ENCODE assay signal across 14 cellular contexts in the genomic region with DNA sequence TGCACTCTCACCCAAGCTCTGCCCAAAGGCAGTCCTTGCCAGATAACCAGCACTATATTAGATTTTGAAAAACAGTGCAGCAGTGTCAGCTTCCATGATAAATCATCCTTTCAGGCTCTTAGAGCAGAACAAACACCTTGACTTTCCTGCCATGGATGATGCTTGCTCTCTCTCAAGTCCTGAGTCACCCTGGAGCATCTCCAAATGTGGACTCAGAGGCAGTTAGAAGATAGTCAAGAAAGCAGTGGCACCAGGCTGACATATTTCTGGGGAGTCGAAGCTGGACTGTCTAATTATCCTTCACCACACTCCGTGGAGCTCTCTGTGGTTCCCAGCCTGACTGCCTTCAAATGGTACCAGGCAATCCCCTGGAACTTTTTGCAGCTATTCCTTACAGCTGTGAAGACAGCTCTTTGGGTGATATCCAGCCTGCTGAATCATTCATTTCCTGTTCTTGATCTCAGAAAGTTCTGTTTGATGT.
DNase-seq lines count a peak whose midpoint lies in the region; ATAC-seq, FAIRE-seq and TF ChIP-seq lines count a peak whose summit lies in the region.
"Had no signal": no experiment of that assay in that cellular context is flagged by ENCODE, and none has a peak within 500 bp of the region (broad histone marks: within the 10 kb centered on the region; RNA-seq: fewer than 3 reads in every experiment).

No MANE protein-coding gene starts in this region.

- H3K27ac ChIP-seq in GM23248 (peak overlapping the region; percentile 51), adrenal gland (peak overlapping the region in 2 of 5 donors; percentile 3 to 30), left ventricle myocardium inferior (replicated peaks) (peak overlapping the region; percentile 30)
- H3K27ac ChIP-seq: neutrophil had no signal

- H3K9me3 ChIP-seq in GM23248 (ENCODE audit: low read depth) (no peaks in the 10 kb centered on the region), adrenal gland (replicated peaks in 1 of 3) (no peaks in the 10 kb centered on the region), left ventricle myocardium inferior (replicated peaks) (peaks cover 10% of the 10 kb centered on the region)
- H3K9me3 ChIP-seq: neutrophil had no signal

- WGBS in GM23248 (ENCODE audit: low coverage in 1 of 2, low lambda C conversion rate in 2 of 2, missing lambda C conversion rate in 2 of 2), 2 experiments: 0 to 4% methylated on average over 2 of the region's 2 CpGs
- WGBS in adrenal gland, 4 donors: 0 to 11% (median 7%) methylated on average over 2 of the region's 2 CpGs

- TF ChIP-seq POLR2A in adrenal gland (IDR thresholded peaks at IDR 0.05) (no peak), erythroblast (IDR thresholded peaks at IDR 0.05; ENCODE audit: low read length) (no peak)

- no peak overlapping the region for H3K4me3 ChIP-seq in GM23248
- H3K4me3 ChIP-seq in adrenal gland: no peak overlapping the region
- H3K4me3 ChIP-seq in left ventricle myocardium inferior: no peak overlapping the region

- no peak overlapping the region for H3K9ac ChIP-seq in GM23248

- H3F3A ChIP-seq in GM23248 (ENCODE audit: insufficient read depth): peaks cover 31% of the 10 kb centered on the region

- peaks cover 23% of the 10 kb centered on the region for H3K4me1 ChIP-seq in GM23248 (ENCODE audit: insufficient read depth)
- H3K4me1 ChIP-seq in adrenal gland (replicated peaks in 1 of 2): peaks cover 0 to 11% of the 10 kb centered on the region in 2 donors
- no peaks in the 10 kb centered on the region for H3K4me1 ChIP-seq in left ventricle myocardium inferior

- no peaks in the 10 kb centered on the region for H4K20me1 ChIP-seq in GM23248 (ENCODE audit: insufficient read depth)

- peak; percentile 94 for DNase-seq in GM23248
- peak; percentile 32 to 84 (median 67) for DNase-seq in adrenal gland
- no peak for DNase-seq in left ventricle myocardium inferior
- peak; percentile 51 for DNase-seq in smooth muscle cell of the brain vasculature (ENCODE audit: low read depth, low spot score)
- no peak for DNase-seq in erythroblast (lab: John Stamatoyannopoulos, UW)
- DNase-seq in NCI-H748 (lab: John Stamatoyannopoulos, UW; ENCODE audit: unreplicated experiment): no peak
- no peak for DNase-seq in GM19239 (ENCODE audit: insufficient read length, low spot score)
- DNase-seq: activated effector memory CD4-positive, alpha-beta T cell treated with anti-CD3 and anti-CD28 coated beads, Interleukin-2, amount 50 U/mL, for 16 hours; head of caudate nucleus; KG1; NCI-H748 treated with DMSO at 0.1 percent for 48 hours had no signal

- in situ Hi-C loops in GM23248 (cut with MboI): no loop called here

- no peak for TF ChIP-seq CTCF in adrenal gland (IDR thresholded peaks at IDR 0.05)
- no peak for TF ChIP-seq CTCF in left ventricle myocardium inferior (IDR thresholded peaks at IDR 0.05; ENCODE audit: borderline replicate concordance)

- no peaks in the 10 kb centered on the region for H3K79me2 ChIP-seq in GM23248 (ENCODE audit: insufficient read depth)

- no peaks in the 10 kb centered on the region for H3K9me2 ChIP-seq in GM23248 (ENCODE audit: insufficient read depth)

- intact Hi-C loops in adrenal gland (cut with DNase I): no loop called here
- intact Hi-C loops in left ventricle myocardium inferior (cut with micrococcal nuclease): no loop called here

- H3K36me3 ChIP-seq in GM23248 (ENCODE audit: low read depth) (no peaks in the 10 kb centered on the region), adrenal gland (replicated peaks in 1 of 2) (no peaks in the 10 kb centered on the region), left ventricle myocardium inferior (no peaks in the 10 kb centered on the region)
- H3K36me3 ChIP-seq: neutrophil had no signal

- H3K4me2 ChIP-seq in GM23248 (ENCODE audit: unreplicated experiment): peak overlapping the region; percentile 23

- FAIRE-seq in GM19239 (lab: Jason Lieb, UNC): no peak
- FAIRE-seq: TTC549 had no signal

- H3K27me3 ChIP-seq in GM23248 (replicated peaks; ENCODE audit: insufficient read depth): no peaks in the 10 kb centered on the region
- H3K27me3 ChIP-seq in adrenal gland: no peaks in the 10 kb centered on the region
- no peaks in the 10 kb centered on the region for H3K27me3 ChIP-seq in left ventricle myocardium inferior (ENCODE audit: low read depth)
- H3K27me3 ChIP-seq: neutrophil had no signal

- no peak overlapping the region for H2AFZ ChIP-seq in GM23248

- ATAC-seq in HG03442 (IDR thresholded peaks at IDR 0.05; ENCODE audit: unreplicated experiment): no peak

Comparison
In these comparisons a context has a peak if more than half of its experiments do, and no peak if none do; other contexts are left out.
1. DNase-seq: peak in GM23248 (single experiment), adrenal gland (7 of 7) and smooth muscle cell of the brain vasculature (single experiment); none in left ventricle myocardium inferior (single experiment), erythroblast (0 of 2), NCI-H748 (single experiment) and GM19239 (single experiment).